Comparison of ENCODE assay signal across 8 cellular contexts in genomic region chr5:83721878-83722779, GRCh38. TPM values are rescaled to one million over a fixed set of nuclear protein-coding genes. Genes with fewer than 3 reads are reported as not detected.
A peak's percentile ranks its signal among the peaks of the same experiment; 100 is the strongest.
DNase-seq lines count a peak whose midpoint lies in the region; ATAC-seq and TF ChIP-seq lines count a peak whose summit lies in the region.

No MANE protein-coding gene starts in this region.

- H3K27me3 Mint-ChIP-seq in T-helper 17 cell, result peaks cover 67% of the 10 kb centered on the region

- peaks cover 2% of the 10 kb centered on the region for H3K36me3 Mint-ChIP-seq in T-helper 17 cell (ENCODE audit: low read depth)

- peaks cover 5% of the 10 kb centered on the region for H3K4me1 Mint-ChIP-seq in T-helper 17 cell

- ATAC-seq in GM21390 (IDR thresholded peaks at IDR 0.05; ENCODE audit: unreplicated experiment) (peak; percentile 73), T-helper 17 cell (peak; percentile 35), esophagus mucosa (peak; percentile 45)

- no peaks in the 10 kb centered on the region for H3K9me3 ChIP-seq in T-helper 17 cell (ENCODE audit: control insufficient read depth, low read length, poor library complexity, severe bottlenecking)

- peak; percentile 47; the same call in 1 of the 2 replicates for TF ChIP-seq RAD21 in Ishikawa (IDR thresholded peaks at IDR 0.05; ENCODE audit: low read depth)

- DNase-seq in DMS53 (lab: John Stamatoyannopoulos, UW) (peak; percentile 92), T-helper 17 cell (no peak), mucosa of gallbladder (ENCODE audit: low spot score) (peak; percentile 61), ureter (ENCODE audit: low spot score) (peak; percentile 57), NK-92 (lab: John Stamatoyannopoulos, UW; ENCODE audit: unreplicated experiment) (no peak)

- TF ChIP-seq EP300 in Ishikawa (IDR thresholded peaks at IDR 0.05; ENCODE audit: borderline replicate concordance), result no peak

- H3K4me3 Mint-ChIP-seq in T-helper 17 cell, result peak overlapping the region; percentile 89

- H3K27ac Mint-ChIP-seq in T-helper 17 cell, result no peak overlapping the region

TF ChIP-seq in Ishikawa, 13 proteins besides CTCF, POLR2A, EP300 and RAD21:
- TF ChIP-seq REST (IDR thresholded peaks at IDR 0.05; ENCODE audit: low read depth), result no peak
- TF ChIP-seq TCF12 (IDR thresholded peaks at IDR 0.05; ENCODE audit: low read depth), result no peak
- TF ChIP-seq CREB1 (IDR thresholded peaks at IDR 0.05; ENCODE audit: low read depth), result no peak
- TF ChIP-seq MAX (IDR thresholded peaks at IDR 0.05), result no peak
- TF ChIP-seq FOXM1 (IDR thresholded peaks at IDR 0.05; ENCODE audit: borderline replicate concordance, low read depth), result no peak
- no peak for TF ChIP-seq CEBPB (IDR thresholded peaks at IDR 0.05)
- TF ChIP-seq USF1 (IDR thresholded peaks at IDR 0.05), result no peak
- TF ChIP-seq TEAD4 (IDR thresholded peaks at IDR 0.05), result no peak
- TF ChIP-seq NFIC (IDR thresholded peaks at IDR 0.05), result no peak
- no peak for TF ChIP-seq YY1 (IDR thresholded peaks at IDR 0.05; ENCODE audit: low read depth)
- no peak for TF ChIP-seq TAF1 (IDR thresholded peaks at IDR 0.05; ENCODE audit: low read depth)
- no peak for TF ChIP-seq ZBTB7A (IDR thresholded peaks at IDR 0.05; ENCODE audit: low read depth)
- TF ChIP-seq EGR1 (IDR thresholded peaks at IDR 0.05), result no peak

RNA-seq across cellular contexts. Expression of gene HAPLN1, which starts 1.5 kb away (rescaled TPM):
- total RNA-seq in T-helper 17 cell, result not detected
- not detected for total RNA-seq in esophagus mucosa
- 0.58 TPM for total RNA-seq in mucosa of gallbladder
- total RNA-seq in ureter, result 0.44 TPM

Comparison
In these comparisons a context has a peak if more than half of its experiments do, and no peak if none do; other contexts are left out.
1. DNase-seq: peak in DMS53 (single experiment), mucosa of gallbladder (single experiment) and ureter (single experiment); none in T-helper 17 cell (0 of 3) and NK-92 (single experiment).
2. Peak in every context shown above with its lines, with median percentiles within 50 percentile points of each other: ATAC-seq.